Comparison of ENCODE assay signal across 17 cellular contexts in genomic region chr3:47515100-47515499, GRCh38. TPM values are rescaled to one million over a fixed set of nuclear protein-coding genes. Genes with fewer than 3 reads are reported as not detected.
A peak's percentile ranks its signal among the peaks of the same experiment; 100 is the strongest.
DNase-seq lines count a peak whose midpoint lies in the region; ATAC-seq and TF ChIP-seq lines count a peak whose summit lies in the region.
"Had no signal": no experiment of that assay in that cellular context is flagged by ENCODE, and none has a peak within 500 bp of the region (broad histone marks: within the 10 kb centered on the region; RNA-seq: fewer than 3 reads in every experiment).

No MANE protein-coding gene starts in this region.

- peaks cover 0 to 8% (median 0%) of the 10 kb centered on the region in 3 donors for H3K36me3 ChIP-seq in Peyer's patch
- H3K36me3 ChIP-seq: neutrophil had no signal

- H3K4me1 Mint-ChIP-seq in activated naive CD4-positive, alpha-beta T cell treated with anti-CD3 and anti-CD28 coated beads, Interleukin-2, amount 50 U/mL, for 24 hours: peaks cover 20% of the 10 kb centered on the region
- H3K4me1 Mint-ChIP-seq in activated B cell treated with CpG ODN at 0.5 μM for 24 hours (peaks cover 18% of the 10 kb centered on the region), immature natural killer cell (peaks cover 22 to 32% of the 10 kb centered on the region in 2 donors)
- peaks cover 18% of the 10 kb centered on the region for H3K4me1 Mint-ChIP-seq in stimulated activated memory B cell treated with anti-CD40 and anti-IgM and Interleukin-4, amounts not matched to agents 10 μg/mL and 1 μg/mL and 100 μg/mL, for 72 hours

- CTCF ChIA-PET in activated B cell treated with CpG ODN at 0.5 μM for 24 hours (lab: Charles Lee): interaction anchor here (1.6 kb wide), 1 partner anchor 94 kb away, joined by 7 read pairs; no protein-coding TSS in a partner anchor

- H3K4me1 ChIP-seq in Peyer's patch: peaks cover 0 to 11% (median 0%) of the 10 kb centered on the region in 4 donors

- peak overlapping the region; percentile 81 for H3K4me3 Mint-ChIP-seq in activated naive CD4-positive, alpha-beta T cell treated with anti-CD3 and anti-CD28 coated beads, Interleukin-2, amount 50 U/mL, for 24 hours
- peak overlapping the region; percentile 55 for H3K4me3 Mint-ChIP-seq in activated B cell treated with CpG ODN at 0.5 μM for 24 hours
- H3K4me3 Mint-ChIP-seq in immature natural killer cell: peak overlapping the region; percentile 68 to 91 (median 85)
- H3K4me3 Mint-ChIP-seq in stimulated activated memory B cell treated with anti-CD40 and anti-IgM and Interleukin-4, amounts not matched to agents 10 μg/mL and 1 μg/mL and 100 μg/mL, for 72 hours: peak overlapping the region; percentile 57

- no peaks in the 10 kb centered on the region for H3K9me3 Mint-ChIP-seq in activated naive CD4-positive, alpha-beta T cell treated with anti-CD3 and anti-CD28 coated beads, Interleukin-2, amount 50 U/mL, for 24 hours
- H3K9me3 Mint-ChIP-seq in activated B cell treated with CpG ODN at 0.5 μM for 24 hours (no peaks in the 10 kb centered on the region), immature natural killer cell (no peaks in the 10 kb centered on the region)
- H3K9me3 Mint-ChIP-seq in stimulated activated memory B cell treated with anti-CD40 and anti-IgM and Interleukin-4, amounts not matched to agents 10 μg/mL and 1 μg/mL and 100 μg/mL, for 72 hours: no peaks in the 10 kb centered on the region

- H3K27me3 ChIP-seq in Peyer's patch: no peaks in the 10 kb centered on the region
- H3K27me3 ChIP-seq: heart left ventricle, neutrophil, sigmoid colon had no signal

- H3K9me3 ChIP-seq in Peyer's patch: no peaks in the 10 kb centered on the region
- H3K9me3 ChIP-seq: heart left ventricle, neutrophil, sigmoid colon had no signal

- POLR2A ChIA-PET in activated B cell treated with CpG ODN at 0.5 μM for 24 hours (lab: Charles Lee): interaction anchor here (0.7 kb wide), 2 partner anchors 266 to 499 kb away, joined by 3 read pairs; no protein-coding TSS in a partner anchor

- H3K27me3 Mint-ChIP-seq in activated naive CD4-positive, alpha-beta T cell treated with anti-CD3 and anti-CD28 coated beads, Interleukin-2, amount 50 U/mL, for 24 hours: no peaks in the 10 kb centered on the region
- H3K27me3 Mint-ChIP-seq in activated B cell treated with CpG ODN at 0.5 μM for 24 hours (no peaks in the 10 kb centered on the region), immature natural killer cell (ENCODE audit: low read depth in 3 of 3) (peaks cover 7 to 14% (median 9%) of the 10 kb centered on the region in 3 donors)
- no peaks in the 10 kb centered on the region for H3K27me3 Mint-ChIP-seq in stimulated activated memory B cell treated with anti-CD40 and anti-IgM and Interleukin-4, amounts not matched to agents 10 μg/mL and 1 μg/mL and 100 μg/mL, for 72 hours

- H3K27ac Mint-ChIP-seq in activated naive CD4-positive, alpha-beta T cell treated with anti-CD3 and anti-CD28 coated beads, Interleukin-2, amount 50 U/mL, for 24 hours: peak overlapping the region; percentile 49
- H3K27ac Mint-ChIP-seq in activated B cell treated with CpG ODN at 0.5 μM for 24 hours: peak overlapping the region; percentile 57
- peak overlapping the region in 2 of 6 donors; percentile 47 to 75 for H3K27ac Mint-ChIP-seq in immature natural killer cell
- H3K27ac Mint-ChIP-seq in stimulated activated memory B cell treated with anti-CD40 and anti-IgM and Interleukin-4, amounts not matched to agents 10 μg/mL and 1 μg/mL and 100 μg/mL, for 72 hours: peak overlapping the region; percentile 25

- ATAC-seq in activated B cell treated with CpG ODN at 0.5 μM for 24 hours (ENCODE audit: low read depth) (no peak), GM18520 (IDR thresholded peaks at IDR 0.05; ENCODE audit: unreplicated experiment) (no peak)
- ATAC-seq in stimulated activated memory B cell treated with anti-CD40 and anti-IgM and Interleukin-4, amounts not matched to agents 10 μg/mL and 1 μg/mL and 100 μg/mL, for 72 hours: no peak
- ATAC-seq: heart left ventricle had no signal

- intact Hi-C loops in activated B cell treated with CpG ODN at 0.5 μM for 24 hours (cut with micrococcal nuclease): loop anchor here (10.0 kb wide), 1 partner anchor 540 kb away; the partner anchor contains the start of genes CCDC12 and NBEAL2

- no peak overlapping the region for H3K27ac ChIP-seq in Peyer's patch
- H3K27ac ChIP-seq: heart left ventricle, neutrophil, sigmoid colon had no signal

- TF ChIP-seq CTCF in activated B cell treated with CpG ODN at 0.5 μM for 24 hours (IDR thresholded peaks at IDR 0.05) (no peak), Peyer's patch (IDR thresholded peaks at IDR 0.05) (no peak)

- no peak for TF ChIP-seq POLR2A in Peyer's patch (IDR thresholded peaks at IDR 0.05)

- H3K36me3 Mint-ChIP-seq in activated naive CD4-positive, alpha-beta T cell treated with anti-CD3 and anti-CD28 coated beads, Interleukin-2, amount 50 U/mL, for 24 hours: no peaks in the 10 kb centered on the region
- H3K36me3 Mint-ChIP-seq in activated B cell treated with CpG ODN at 0.5 μM for 24 hours (ENCODE audit: low read depth): peaks cover 13% of the 10 kb centered on the region
- H3K36me3 Mint-ChIP-seq in immature natural killer cell: no peaks in the 10 kb centered on the region
- H3K36me3 Mint-ChIP-seq in stimulated activated memory B cell treated with anti-CD40 and anti-IgM and Interleukin-4, amounts not matched to agents 10 μg/mL and 1 μg/mL and 100 μg/mL, for 72 hours: peaks cover 4% of the 10 kb centered on the region

- no peak overlapping the region for H3K4me3 ChIP-seq in Peyer's patch
- H3K4me3 ChIP-seq: heart left ventricle, sigmoid colon had no signal

- DNase-seq in activated naive CD4-positive, alpha-beta T cell (lab: John Stamatoyannopoulos, UW): no peak
- DNase-seq in activated B cell treated with CpG ODN at 0.5 μM for 24 hours: no peak
- no peak for DNase-seq in immature natural killer cell
- no peak for DNase-seq in NCI-H774 (lab: John Stamatoyannopoulos, UW)
- no peak for DNase-seq in Peyer's patch
- DNase-seq: activated CD4-positive, alpha-beta T cell treated with anti-CD3 and anti-CD28 coated beads for 48 hours; activated gamma-delta T cell treated with Interleukin-2 at 50 U/mL for 16 hours; heart left ventricle; islet precursor cell; mammary epithelial cell; NCI-H1436 treated with DMSO at 0.1 percent for 48 hours; NCI-H226; sigmoid colon had no signal

RNA-seq across cellular contexts. Expression of gene ELP6, which starts 1.6 kb away (rescaled TPM):
- 37.8 and 45.4 TPM in 2 replicates for total RNA-seq in activated B cell treated with CpG ODN at 0.5 μM for 24 hours
- polyA plus RNA-seq in immature natural killer cell: 10 to 100 TPM; 51.9 to 68.9 (median 59.1) TPM
- 10 to 100 TPM in 2 of 4 donors, 1 to 10 TPM in 2; 8.3 to 25.9 (median 13.4) TPM for total RNA-seq in Peyer's patch

RNA-seq across cellular contexts. Expression of gene SCAP, which starts 39.4 kb away (rescaled TPM):
- 82.5 and 84.3 TPM in 2 replicates for total RNA-seq in activated B cell treated with CpG ODN at 0.5 μM for 24 hours
- polyA plus RNA-seq in immature natural killer cell: 10 to 100 TPM; 33.4 to 59.2 (median 38.8) TPM
- 100 to 1,000 TPM; 111 to 257 (median 207) TPM for total RNA-seq in Peyer's patch
